Comparison of ENCODE assay signal across 17 cellular contexts in the genomic region with DNA sequence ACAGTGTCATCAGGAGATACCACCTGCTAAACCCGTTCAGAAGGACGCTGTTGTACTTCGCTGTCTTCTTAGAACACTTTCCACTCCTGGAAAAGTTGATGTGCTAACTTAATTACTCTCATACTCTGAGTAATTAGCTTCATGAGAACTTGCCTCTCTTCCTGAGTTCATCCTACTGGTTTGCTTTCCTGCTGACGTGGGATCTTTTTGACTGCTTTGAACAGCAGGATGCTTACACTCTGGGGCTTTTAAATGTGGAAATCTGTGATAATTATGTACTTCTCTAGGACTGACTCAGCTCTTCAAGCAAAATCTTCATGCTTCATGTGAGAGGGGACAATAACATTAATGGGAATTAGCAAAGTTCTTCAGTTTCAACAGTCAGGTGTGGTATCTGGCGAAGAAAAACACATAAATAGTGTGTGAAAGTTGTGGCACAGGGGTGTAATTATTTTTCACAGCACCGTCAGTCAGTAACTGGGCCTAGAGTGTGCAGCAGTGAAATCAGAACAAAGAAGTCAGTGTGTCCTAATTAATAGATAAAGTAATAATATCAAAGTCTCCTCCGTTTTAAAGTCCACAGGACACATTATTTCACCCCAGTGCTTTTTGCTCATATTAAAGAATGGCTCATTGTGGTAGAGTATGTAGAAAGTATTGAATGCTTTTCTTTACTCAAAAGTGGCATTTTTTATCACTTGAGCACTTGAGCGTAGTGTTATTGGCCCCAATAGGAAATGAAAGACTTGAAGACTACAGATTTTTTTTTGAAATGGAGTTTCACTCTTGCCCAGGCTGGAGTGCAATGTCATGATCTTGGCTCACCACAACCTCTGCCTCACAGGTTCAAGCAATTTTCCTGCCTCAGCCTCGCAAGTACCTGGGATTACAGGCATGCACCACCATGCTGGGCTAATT.
A peak's percentile ranks its signal among the peaks of the same experiment; 100 is the strongest.
DNase-seq lines count a peak whose midpoint lies in the region; ATAC-seq and TF ChIP-seq lines count a peak whose summit lies in the region.
"Had no signal": no experiment of that assay in that cellular context is flagged by ENCODE, and none has a peak within 500 bp of the region (broad histone marks: within the 10 kb centered on the region; RNA-seq: fewer than 3 reads in every experiment).

No MANE protein-coding gene starts in this region.

- TF ChIP-seq EP300 in gastroesophageal sphincter (IDR thresholded peaks at IDR 0.05), result no peak

- H3K4me3 Mint-ChIP-seq in CD8-positive, alpha-beta memory T cell, result no peak overlapping the region
- H3K4me3 Mint-ChIP-seq: CD14-positive monocyte; stimulated activated effector memory CD8-positive, alpha-beta T cell treated with anti-CD3 and anti-CD28 coated beads, Interleukin-12 subunit alpha, Interleukin-12 subunit beta, amount 100 ng/mL, for 72 hours had no signal

- DNase-seq in NCI-H2227 (lab: John Stamatoyannopoulos, UW; ENCODE audit: unreplicated experiment), result peak; percentile 4
- DNase-seq in CD8-positive, alpha-beta memory T cell, result no peak
- DNase-seq in activated CD8-positive, alpha-beta memory T cell treated with anti-CD3 and anti-CD28 coated beads, Interleukin-2, amount 50 U/mL, for 4 hours, result no peak
- no peak for DNase-seq in SHP77 (lab: John Stamatoyannopoulos, UW)
- DNase-seq: activated CD4-positive, alpha-beta T cell treated with anti-CD3 and anti-CD28 coated beads, Interleukin-2, amount 50 U/mL, for 48 hours; glutamatergic neuron; NCI-H1092 treated with DMSO at 0.1 percent for 48 hours; NCI-H510A treated with DMSO at 0.1 percent for 48 hours; stimulated activated CD4-positive, alpha-beta T cell treated with anti-CD3 and anti-CD28 coated beads, Interleukin-4, amount 100 ng/mL, for 1 hour; T-helper 9 cell had no signal

- no peaks in the 10 kb centered on the region for H3K9me3 ChIP-seq in gastroesophageal sphincter
- H3K9me3 ChIP-seq in CD8-positive, alpha-beta memory T cell (ENCODE audit: low read length), result no peaks in the 10 kb centered on the region
- H3K9me3 ChIP-seq: prostate gland had no signal

- H3K27me3 ChIP-seq in gastroesophageal sphincter, result no peaks in the 10 kb centered on the region
- no peaks in the 10 kb centered on the region for H3K27me3 ChIP-seq in CD8-positive, alpha-beta memory T cell (ENCODE audit: insufficient read depth, low read length, poor library complexity, severe bottlenecking)

- H3K27ac ChIP-seq in gastroesophageal sphincter (peak overlapping the region; percentile 5 to 94 (median 91)), temporal lobe (ENCODE audit: low read depth, low read length) (peak overlapping the region; percentile 34)
- no peak overlapping the region for H3K27ac ChIP-seq in CD8-positive, alpha-beta memory T cell (ENCODE audit: low read depth, low read length)
- H3K27ac ChIP-seq: prostate gland had no signal

- no peaks in the 10 kb centered on the region for H3K4me1 Mint-ChIP-seq in CD8-positive, alpha-beta memory T cell
- H3K4me1 Mint-ChIP-seq: stimulated activated effector memory CD8-positive, alpha-beta T cell treated with anti-CD3 and anti-CD28 coated beads, Interleukin-12 subunit alpha, Interleukin-12 subunit beta, amount 100 ng/mL, for 72 hours had no signal

- TF ChIP-seq CTCF in gastroesophageal sphincter (IDR thresholded peaks at IDR 0.05), result no peak

- no peaks in the 10 kb centered on the region for H3K9me3 Mint-ChIP-seq in CD8-positive, alpha-beta memory T cell
- H3K9me3 Mint-ChIP-seq: CD14-positive monocyte; stimulated activated effector memory CD8-positive, alpha-beta T cell treated with anti-CD3 and anti-CD28 coated beads, Interleukin-12 subunit alpha, Interleukin-12 subunit beta, amount 100 ng/mL, for 72 hours had no signal

- no peak overlapping the region for H3K27ac Mint-ChIP-seq in CD8-positive, alpha-beta memory T cell
- H3K27ac Mint-ChIP-seq: CD14-positive monocyte; stimulated activated effector memory CD8-positive, alpha-beta T cell treated with anti-CD3 and anti-CD28 coated beads, Interleukin-12 subunit alpha, Interleukin-12 subunit beta, amount 100 ng/mL, for 72 hours had no signal

- CTCF ChIA-PET in CD8-positive, alpha-beta memory T cell (lab: Charles Lee), result no interaction called here

- peaks cover 17 to 99% (median 20%) of the 10 kb centered on the region in 3 donors for H3K4me1 ChIP-seq in gastroesophageal sphincter
- H3K4me1 ChIP-seq in CD8-positive, alpha-beta memory T cell (ENCODE audit: insufficient read depth, low read length), result no peaks in the 10 kb centered on the region
- H3K4me1 ChIP-seq: prostate gland had no signal

- no peaks in the 10 kb centered on the region for H3K36me3 ChIP-seq in gastroesophageal sphincter
- no peaks in the 10 kb centered on the region for H3K36me3 ChIP-seq in CD8-positive, alpha-beta memory T cell (ENCODE audit: insufficient read depth, low read length)
- H3K36me3 ChIP-seq: prostate gland had no signal

- no peak for TF ChIP-seq POLR2A in gastroesophageal sphincter (IDR thresholded peaks at IDR 0.05)

- ATAC-seq in GM21619 (IDR thresholded peaks at IDR 0.05; ENCODE audit: unreplicated experiment) (peak; percentile 47), gastroesophageal sphincter (no peak), GM19023 (IDR thresholded peaks at IDR 0.05; ENCODE audit: unreplicated experiment) (no peak)
- ATAC-seq: stimulated activated effector memory CD8-positive, alpha-beta T cell treated with anti-CD3 and anti-CD28 coated beads, Interleukin-12 subunit alpha, Interleukin-12 subunit beta, amount 100 ng/mL, for 72 hours had no signal

- POLR2A ChIA-PET in CD8-positive, alpha-beta memory T cell (lab: Charles Lee), result no interaction called here

- WGBS in gastroesophageal sphincter (ENCODE audit: low coverage in 1 of 2), 2 donors, result 82 to 90% methylated on average over 7 to 8 of the region's 9 CpGs

- H3K36me3 Mint-ChIP-seq in CD8-positive, alpha-beta memory T cell, result no peaks in the 10 kb centered on the region
- H3K36me3 Mint-ChIP-seq: CD14-positive monocyte; stimulated activated effector memory CD8-positive, alpha-beta T cell treated with anti-CD3 and anti-CD28 coated beads, Interleukin-12 subunit alpha, Interleukin-12 subunit beta, amount 100 ng/mL, for 72 hours had no signal

- H3K27me3 Mint-ChIP-seq in CD8-positive, alpha-beta memory T cell, result peaks cover 8 to 12% of the 10 kb centered on the region in 2 donors

- H3K4me3 ChIP-seq in gastroesophageal sphincter, result no peak overlapping the region
- H3K4me3 ChIP-seq in CD8-positive, alpha-beta memory T cell (ENCODE audit: low read length), result no peak overlapping the region
- H3K4me3 ChIP-seq: prostate gland had no signal
